In the genomic region with DNA sequence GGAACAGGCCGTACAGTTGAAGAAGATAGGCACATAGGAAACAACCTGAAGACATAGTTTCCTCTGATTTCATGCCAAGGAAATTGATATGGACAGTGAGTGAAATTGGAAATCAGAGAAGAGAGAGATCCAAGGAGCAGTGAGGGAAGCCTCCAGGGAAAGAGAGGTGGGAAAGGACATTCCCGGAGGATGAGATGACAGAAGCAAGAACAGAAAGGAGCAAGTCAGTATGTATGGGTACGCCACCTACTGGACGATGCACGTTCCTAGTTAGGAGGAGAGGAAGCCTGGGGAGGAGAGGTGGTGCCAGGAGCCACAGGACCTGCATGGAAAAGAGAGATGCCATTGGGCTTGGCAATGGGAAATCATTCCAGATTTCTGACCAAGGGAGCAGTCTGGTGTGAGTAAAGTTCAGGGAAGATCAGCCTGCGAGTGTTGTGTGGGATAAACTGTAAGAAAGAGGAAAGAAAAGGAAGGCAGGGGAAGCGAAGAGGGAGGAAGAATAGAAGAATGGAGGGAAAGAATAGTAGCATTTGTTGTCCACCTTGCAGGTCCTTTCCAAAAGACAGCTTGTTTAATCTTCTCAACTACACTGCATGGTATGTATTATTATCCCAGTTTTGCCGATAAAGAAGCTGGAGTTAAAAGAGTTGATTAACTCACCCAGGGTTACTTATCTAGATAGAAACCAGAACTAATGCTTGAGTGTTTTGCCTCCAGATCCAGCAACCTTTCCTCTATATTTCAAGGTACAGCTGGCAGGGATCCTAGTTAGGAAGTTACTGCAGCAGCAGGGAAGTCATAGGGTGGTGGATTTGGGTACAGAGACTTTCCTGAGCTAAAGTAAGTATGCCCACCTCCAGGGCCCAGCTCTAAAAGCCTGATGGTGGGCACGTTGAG, we compare ENCODE assay signal across 1 cellular context.
TF ChIP-seq lines count a peak whose summit lies in the region.

No MANE protein-coding gene starts in this region.

TF ChIP-seq in K562, 482 proteins besides CTCF, POLR2A, EP300 and RAD21 (continued from another document and continues in another):
- TF ChIP-seq, protein P1, sequence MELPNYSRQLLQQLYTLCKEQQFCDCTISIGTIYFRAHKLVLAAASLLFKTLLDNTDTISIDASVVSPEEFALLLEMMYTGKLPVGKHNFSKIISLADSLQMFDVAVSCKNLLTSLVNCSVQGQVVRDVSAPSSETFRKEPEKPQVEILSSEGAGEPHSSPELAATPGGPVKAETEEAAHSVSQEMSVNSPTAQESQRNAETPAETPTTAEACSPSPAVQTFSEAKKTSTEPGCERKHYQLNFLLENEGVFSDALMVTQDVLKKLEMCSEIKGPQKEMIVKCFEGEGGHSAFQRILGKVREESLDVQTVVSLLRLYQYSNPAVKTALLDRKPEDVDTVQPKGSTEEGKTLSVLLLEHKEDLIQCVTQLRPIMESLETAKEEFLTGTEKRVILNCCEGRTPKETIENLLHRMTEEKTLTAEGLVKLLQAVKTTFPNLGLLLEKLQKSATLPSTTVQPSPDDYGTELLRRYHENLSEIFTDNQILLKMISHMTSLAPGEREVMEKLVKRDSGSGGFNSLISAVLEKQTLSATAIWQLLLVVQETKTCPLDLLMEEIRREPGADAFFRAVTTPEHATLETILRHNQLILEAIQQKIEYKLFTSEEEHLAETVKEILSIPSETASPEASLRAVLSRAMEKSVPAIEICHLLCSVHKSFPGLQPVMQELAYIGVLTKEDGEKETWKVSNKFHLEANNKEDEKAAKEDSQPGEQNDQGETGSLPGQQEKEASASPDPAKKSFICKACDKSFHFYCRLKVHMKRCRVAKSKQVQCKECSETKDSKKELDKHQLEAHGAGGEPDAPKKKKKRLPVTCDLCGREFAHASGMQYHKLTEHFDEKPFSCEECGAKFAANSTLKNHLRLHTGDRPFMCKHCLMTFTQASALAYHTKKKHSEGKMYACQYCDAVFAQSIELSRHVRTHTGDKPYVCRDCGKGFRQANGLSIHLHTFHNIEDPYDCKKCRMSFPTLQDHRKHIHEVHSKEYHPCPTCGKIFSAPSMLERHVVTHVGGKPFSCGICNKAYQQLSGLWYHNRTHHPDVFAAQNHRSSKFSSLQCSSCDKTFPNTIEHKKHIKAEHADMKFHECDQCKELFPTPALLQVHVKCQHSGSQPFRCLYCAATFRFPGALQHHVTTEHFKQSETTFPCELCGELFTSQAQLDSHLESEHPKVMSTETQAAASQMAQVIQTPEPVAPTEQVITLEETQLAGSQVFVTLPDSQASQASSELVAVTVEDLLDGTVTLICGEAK (IDR thresholded peaks at IDR 0.05), result no peak
- TF ChIP-seq, protein P1 (CRISPR knock-in tag; IDR thresholded peaks at IDR 0.05), result no peak
- TF ChIP-seq E2F8 (IDR thresholded peaks at IDR 0.05; ENCODE audit: low read depth, partially characterized antibody) (no peak), PTTG1 (tag; IDR thresholded peaks at IDR 0.05; ENCODE audit: low read depth) (no peak), IRF2 (CRISPR knock-in tag; IDR thresholded peaks at IDR 0.05) (no peak), HDAC1 (IDR thresholded peaks at IDR 0.05) (peak in 1 of 2 experiments; percentile 68; a peak in 2 of 4 replicates), ZNF165 (CRISPR knock-in tag; IDR thresholded peaks at IDR 0.05; ENCODE audit: borderline replicate concordance) (no peak), CBX2 (IDR thresholded peaks at IDR 0.05; ENCODE audit: insufficient read depth, low read length, poor library complexity, severe bottlenecking) (no peak), NR1H2 (CRISPR knock-in tag; IDR thresholded peaks at IDR 0.05) (no peak), STAT5B (CRISPR knock-in tag; IDR thresholded peaks at IDR 0.05) (no peak), HBP1 (CRISPR knock-in tag; IDR thresholded peaks at IDR 0.05) (no peak), ZNF124 (CRISPR knock-in tag; IDR thresholded peaks at IDR 0.05) (no peak), MBD2 (IDR thresholded peaks at IDR 0.05; ENCODE audit: borderline replicate concordance, low read depth) (no peak), USF2 (CRISPR knock-in tag; IDR thresholded peaks at IDR 0.05) (no peak), FOXM1 (IDR thresholded peaks at IDR 0.05; ENCODE audit: low read depth) (no peak), FOXM1 (CRISPR knock-in tag; IDR thresholded peaks at IDR 0.05; ENCODE audit: low read depth) (no peak), NUFIP1 (IDR thresholded peaks at IDR 0.05; ENCODE audit: partially characterized antibody) (no peak), ZKSCAN1 (IDR thresholded peaks at IDR 0.05; ENCODE audit: low read depth, low read length) (no peak), PRPF4 (IDR thresholded peaks at IDR 0.05; ENCODE audit: insufficient read depth, low read depth, low read length, poor library complexity, severe bottlenecking) (no peak), ZBTB12 (CRISPR knock-in tag; IDR thresholded peaks at IDR 0.05) (no peak), SRSF9 (IDR thresholded peaks at IDR 0.05; ENCODE audit: borderline replicate concordance, low read depth, low read length) (no peak), PHF20 (IDR thresholded peaks at IDR 0.05; ENCODE audit: partially characterized antibody) (peak; percentile 33), SIX5 (IDR thresholded peaks at IDR 0.05; ENCODE audit: borderline replicate concordance in 1 of 2, insufficient read depth in 1 of 2, low read depth in 1 of 2, low read length in 2 of 2) (no peak), SP1 (CRISPR knock-in tag; IDR thresholded peaks at IDR 0.05) (no peak), KLF13 (tag; IDR thresholded peaks at IDR 0.05; ENCODE audit: borderline replicate concordance, low read depth) (no peak), HMG20B (CRISPR knock-in tag; IDR thresholded peaks at IDR 0.05) (no peak), ZNF408 (CRISPR knock-in tag; IDR thresholded peaks at IDR 0.05; ENCODE audit: low read depth) (no peak), MTF1 (CRISPR knock-in tag; IDR thresholded peaks at IDR 0.05; ENCODE audit: borderline replicate concordance) (no peak), FOXJ2 (tag; IDR thresholded peaks at IDR 0.05) (no peak)
- TF ChIP-seq, protein P2, sequence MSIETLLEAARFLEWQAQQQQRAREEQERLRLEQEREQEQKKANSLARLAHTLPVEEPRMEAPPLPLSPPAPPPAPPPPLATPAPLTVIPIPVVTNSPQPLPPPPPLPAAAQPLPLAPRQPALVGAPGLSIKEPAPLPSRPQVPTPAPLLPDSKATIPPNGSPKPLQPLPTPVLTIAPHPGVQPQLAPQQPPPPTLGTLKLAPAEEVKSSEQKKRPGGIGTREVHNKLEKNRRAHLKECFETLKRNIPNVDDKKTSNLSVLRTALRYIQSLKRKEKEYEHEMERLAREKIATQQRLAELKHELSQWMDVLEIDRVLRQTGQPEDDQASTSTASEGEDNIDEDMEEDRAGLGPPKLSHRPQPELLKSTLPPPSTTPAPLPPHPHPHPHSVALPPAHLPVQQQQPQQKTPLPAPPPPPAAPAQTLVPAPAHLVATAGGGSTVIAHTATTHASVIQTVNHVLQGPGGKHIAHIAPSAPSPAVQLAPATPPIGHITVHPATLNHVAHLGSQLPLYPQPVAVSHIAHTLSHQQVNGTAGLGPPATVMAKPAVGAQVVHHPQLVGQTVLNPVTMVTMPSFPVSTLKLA (conservative IDR thresholded peaks at IDR 0.05), result no peak; a peak in 1 of 4 replicates
- TF ChIP-seq, protein P3, sequence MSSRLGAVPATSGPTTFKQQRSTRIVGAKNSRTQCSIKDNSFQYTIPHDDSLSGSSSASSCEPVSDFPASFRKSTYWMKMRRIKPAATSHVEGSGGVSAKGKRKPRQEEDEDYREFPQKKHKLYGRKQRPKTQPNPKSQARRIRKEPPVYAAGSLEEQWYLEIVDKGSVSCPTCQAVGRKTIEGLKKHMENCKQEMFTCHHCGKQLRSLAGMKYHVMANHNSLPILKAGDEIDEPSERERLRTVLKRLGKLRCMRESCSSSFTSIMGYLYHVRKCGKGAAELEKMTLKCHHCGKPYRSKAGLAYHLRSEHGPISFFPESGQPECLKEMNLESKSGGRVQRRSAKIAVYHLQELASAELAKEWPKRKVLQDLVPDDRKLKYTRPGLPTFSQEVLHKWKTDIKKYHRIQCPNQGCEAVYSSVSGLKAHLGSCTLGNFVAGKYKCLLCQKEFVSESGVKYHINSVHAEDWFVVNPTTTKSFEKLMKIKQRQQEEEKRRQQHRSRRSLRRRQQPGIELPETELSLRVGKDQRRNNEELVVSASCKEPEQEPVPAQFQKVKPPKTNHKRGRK (tag; IDR thresholded peaks at IDR 0.05), result no peak
- TF ChIP-seq, protein P4, sequence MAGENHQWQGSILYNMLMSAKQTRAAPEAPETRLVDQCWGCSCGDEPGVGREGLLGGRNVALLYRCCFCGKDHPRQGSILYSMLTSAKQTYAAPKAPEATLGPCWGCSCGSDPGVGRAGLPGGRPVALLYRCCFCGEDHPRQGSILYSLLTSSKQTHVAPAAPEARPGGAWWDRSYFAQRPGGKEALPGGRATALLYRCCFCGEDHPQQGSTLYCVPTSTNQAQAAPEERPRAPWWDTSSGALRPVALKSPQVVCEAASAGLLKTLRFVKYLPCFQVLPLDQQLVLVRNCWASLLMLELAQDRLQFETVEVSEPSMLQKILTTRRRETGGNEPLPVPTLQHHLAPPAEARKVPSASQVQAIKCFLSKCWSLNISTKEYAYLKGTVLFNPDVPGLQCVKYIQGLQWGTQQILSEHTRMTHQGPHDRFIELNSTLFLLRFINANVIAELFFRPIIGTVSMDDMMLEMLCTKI (IDR thresholded peaks at IDR 0.05; ENCODE audit: partially characterized antibody), result no peak
